ENCODE assay signal across 1 cellular context in genomic region chr11:109864834-109865557, GRCh38.
TF ChIP-seq lines count a peak whose summit lies in the region.

No MANE protein-coding gene starts in this region.

TF ChIP-seq in WTC11, 78 proteins besides CTCF, POLR2A, EP300 and RAD21 (continued from another document):
- TF ChIP-seq ZNF425 (CRISPR knock-in tag; conservative IDR thresholded peaks at IDR 0.05) (no peak), RELA (CRISPR knock-in tag; IDR thresholded peaks at IDR 0.05; ENCODE audit: borderline replicate concordance) (no peak)
